Comparison of ENCODE assay signal across 8 cellular contexts in the genomic region with DNA sequence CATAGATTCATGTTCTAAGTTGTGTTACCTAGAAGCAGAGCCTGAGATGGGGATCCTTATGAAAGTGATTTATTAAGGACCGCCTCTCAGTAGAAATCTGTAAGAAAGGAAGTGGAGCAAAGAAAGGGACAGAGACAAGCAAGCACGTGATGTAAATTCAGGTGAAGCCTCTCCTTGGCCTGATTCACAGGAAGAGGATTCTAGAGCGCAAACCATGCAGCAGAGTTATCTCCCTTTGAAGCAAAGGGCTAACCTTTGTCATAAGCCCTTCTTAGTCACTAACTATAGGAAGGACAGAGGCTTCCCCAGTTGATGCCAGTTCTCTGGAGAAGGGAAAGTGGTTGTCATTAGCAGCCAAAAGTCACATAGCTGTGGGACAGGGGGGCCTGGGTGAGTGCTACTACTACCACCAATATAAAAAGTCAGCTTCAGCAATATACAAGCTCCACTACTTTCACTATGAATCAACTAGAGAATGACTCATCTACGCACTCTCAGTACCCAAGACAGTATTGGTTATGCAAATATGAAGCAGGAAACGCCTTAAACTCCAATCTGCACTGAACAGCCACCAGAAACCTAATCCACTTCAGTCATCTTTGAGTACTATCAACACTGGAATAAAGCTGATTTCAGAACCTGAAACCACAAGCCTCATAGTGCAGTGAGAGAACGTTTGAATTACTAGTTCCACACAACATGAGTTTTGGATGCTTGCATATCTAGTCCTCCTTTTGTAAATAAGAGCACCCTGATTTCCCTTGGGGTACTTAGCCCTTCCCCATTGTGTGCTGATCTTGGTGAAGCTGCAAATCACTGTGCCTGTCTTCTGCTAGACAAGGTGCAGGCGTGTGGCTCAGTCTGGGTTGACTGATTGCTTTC.
DNase-seq lines count a peak whose midpoint lies in the region; ATAC-seq and TF ChIP-seq lines count a peak whose summit lies in the region.

No MANE protein-coding gene starts in this region.

- no peak overlapping the region for H3K9ac ChIP-seq in Loucy (ENCODE audit: low read depth, low read length, poor library complexity, severe bottlenecking)

- H3K9me2 ChIP-seq in Loucy (replicated peaks; ENCODE audit: low read depth, low read length) = no peaks in the 10 kb centered on the region

- no peaks in the 10 kb centered on the region for H4K20me1 ChIP-seq in Loucy (ENCODE audit: insufficient read depth, low read length, poor library complexity, severe bottlenecking)

- no peak for TF ChIP-seq CTCF in Loucy (conservative IDR thresholded peaks at IDR 0.05; ENCODE audit: low read length)
- TF ChIP-seq CTCF in lower lobe of right lung (IDR thresholded peaks at IDR 0.05) = no peak

- intact Hi-C loops in lower lobe of right lung (cut with DNase I) = no loop called here

- no peaks in the 10 kb centered on the region for H3K79me2 ChIP-seq in Loucy (ENCODE audit: insufficient read depth, low read length)

- peak overlapping the region; percentile 40 for H3K4me2 ChIP-seq in Loucy (ENCODE audit: low read depth, low read length, poor library complexity, severe bottlenecking)

- H3K27ac ChIP-seq in lower lobe of right lung = no peak overlapping the region

- no peaks in the 10 kb centered on the region for H3F3A ChIP-seq in Loucy (ENCODE audit: low read depth)

- H2AFZ ChIP-seq in Loucy (ENCODE audit: low read length) = no peak overlapping the region

- H3K4me1 ChIP-seq in Loucy (ENCODE audit: insufficient read depth, low read length, poor library complexity, severe bottlenecking) (no peaks in the 10 kb centered on the region), lower lobe of right lung (no peaks in the 10 kb centered on the region)

- H3K9me3 ChIP-seq in Loucy (ENCODE audit: insufficient read depth, low read depth, low read length) = no peaks in the 10 kb centered on the region
- peaks cover 2% of the 10 kb centered on the region for H3K9me3 ChIP-seq in lower lobe of right lung

- DNase-seq in activated T-cell treated with anti-CD3 and anti-CD28 coated beads for 24 hours (ENCODE audit: low read depth) (peak; percentile 16), HCEC 1CT (peak; percentile 84), lower lobe of right lung (no peak), GF-D8 (lab: John Stamatoyannopoulos, UW) (no peak), HuH-7 (ENCODE audit: low spot score) (no peak)
- no peak for DNase-seq in activated T-cell treated with anti-CD3 and anti-CD28 coated beads, Interleukin-2, amount 50 U/mL, for 1 hour
- peak; percentile 50 for DNase-seq in activated CD8-positive, alpha-beta memory T cell treated with anti-CD3 and anti-CD28 coated beads, Interleukin-2, amount 50 U/mL, for 48 hours

- H3K27me3 ChIP-seq in Loucy (ENCODE audit: insufficient read depth, low read length, poor library complexity, severe bottlenecking) = no peaks in the 10 kb centered on the region
- no peaks in the 10 kb centered on the region for H3K27me3 ChIP-seq in lower lobe of right lung (ENCODE audit: low read depth)

- peak; percentile 90 to 91 for ATAC-seq in lower lobe of right lung

- no peak overlapping the region for H3K4me3 ChIP-seq in Loucy (ENCODE audit: low read length, poor library complexity, severe bottlenecking)
- H3K4me3 ChIP-seq in lower lobe of right lung = no peak overlapping the region

- H3K36me3 ChIP-seq in Loucy (ENCODE audit: insufficient read depth, low read length) = no peaks in the 10 kb centered on the region
- no peaks in the 10 kb centered on the region for H3K36me3 ChIP-seq in lower lobe of right lung

Comparison
In these comparisons a context has a peak if more than half of its experiments do, and no peak if none do; other contexts are left out.
1. DNase-seq: peak in activated T-cell treated with anti-CD3 and anti-CD28 coated beads for 24 hours (single experiment), HCEC 1CT (single experiment) and activated CD8-positive, alpha-beta memory T cell treated with anti-CD3 and anti-CD28 coated beads, Interleukin-2, amount 50 U/mL, for 48 hours (single experiment); none in activated T-cell treated with anti-CD3 and anti-CD28 coated beads, Interleukin-2, amount 50 U/mL, for 1 hour (single experiment), lower lobe of right lung (single experiment), GF-D8 (single experiment) and HuH-7 (single experiment).